18 cellular contexts compared by ENCODE assay signal in the genomic region with DNA sequence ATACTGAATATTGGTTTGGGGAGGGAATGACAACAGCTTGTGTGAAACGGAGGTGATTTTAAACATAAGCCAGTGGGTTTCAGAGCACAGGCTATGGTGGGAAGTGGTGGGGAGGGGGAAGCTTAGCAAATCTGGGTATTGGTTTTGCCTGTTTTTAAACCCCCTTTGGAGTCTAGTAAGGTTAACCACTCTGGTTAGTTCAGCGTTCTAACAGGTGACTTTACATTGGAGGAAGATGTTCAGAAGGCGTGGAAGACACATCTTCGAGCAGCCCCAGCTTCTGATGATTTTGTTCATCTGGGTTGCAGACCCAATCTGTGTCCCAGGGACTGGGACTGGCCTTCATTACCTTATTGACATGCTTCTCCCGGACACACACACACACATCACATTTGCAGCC.
DNase-seq lines count a peak whose midpoint lies in the region; ATAC-seq and TF ChIP-seq lines count a peak whose summit lies in the region.
"Had no signal": no experiment of that assay in that cellular context is flagged by ENCODE, and none has a peak within 500 bp of the region (broad histone marks: within the 10 kb centered on the region; RNA-seq: fewer than 3 reads in every experiment).

No MANE protein-coding gene starts in this region.

- no peaks in the 10 kb centered on the region for H3K9me3 Mint-ChIP-seq in CD4-positive, alpha-beta T cell
- H3K9me3 Mint-ChIP-seq in CD8-positive, alpha-beta T cell, result no peaks in the 10 kb centered on the region
- H3K9me3 Mint-ChIP-seq in activated CD8-positive, alpha-beta T cell treated with anti-CD3 and anti-CD28 coated beads for 36 hours, result peaks cover 2% of the 10 kb centered on the region

- H3K27me3 Mint-ChIP-seq in CD4-positive, alpha-beta T cell, result no peaks in the 10 kb centered on the region
- H3K27me3 Mint-ChIP-seq in CD8-positive, alpha-beta T cell (ENCODE audit: low read depth), result no peaks in the 10 kb centered on the region
- no peaks in the 10 kb centered on the region for H3K27me3 Mint-ChIP-seq in activated CD8-positive, alpha-beta T cell treated with anti-CD3 and anti-CD28 coated beads for 36 hours
- H3K27me3 Mint-ChIP-seq: IgD-negative memory B cell had no signal

- intact Hi-C loops in CD4-positive, alpha-beta T cell (cut with DNase I, micrococcal nuclease), result no loop called here
- intact Hi-C loops in CD8-positive, alpha-beta T cell (cut with DNase I, micrococcal nuclease), result no loop called here
- intact Hi-C loops in activated CD8-positive, alpha-beta T cell treated with anti-CD3 and anti-CD28 coated beads for 36 hours (cut with micrococcal nuclease), result no loop called here

- H3K4me3 Mint-ChIP-seq in CD4-positive, alpha-beta T cell, result no peak overlapping the region
- H3K4me3 Mint-ChIP-seq in CD8-positive, alpha-beta T cell, result peak overlapping the region; percentile 53
- no peak overlapping the region for H3K4me3 Mint-ChIP-seq in activated CD8-positive, alpha-beta T cell treated with anti-CD3 and anti-CD28 coated beads for 36 hours
- H3K4me3 Mint-ChIP-seq: IgD-negative memory B cell had no signal

- H3K36me3 ChIP-seq in CD8-positive, alpha-beta T cell (ENCODE audit: insufficient read depth, low read length), result peaks cover 4% of the 10 kb centered on the region
- H3K36me3 ChIP-seq: HAP-1 had no signal

- H3K27me3 ChIP-seq in CD4-positive, alpha-beta T cell (ENCODE audit: control insufficient read depth, insufficient read depth, low read length), result no peaks in the 10 kb centered on the region
- H3K27me3 ChIP-seq in CD8-positive, alpha-beta T cell (ENCODE audit: insufficient read depth, low read length), result no peaks in the 10 kb centered on the region
- H3K27me3 ChIP-seq: SJCRH30 had no signal

- peaks cover 62% of the 10 kb centered on the region for H3K36me3 Mint-ChIP-seq in CD4-positive, alpha-beta T cell (ENCODE audit: low read depth)
- H3K36me3 Mint-ChIP-seq in CD8-positive, alpha-beta T cell, result peaks cover 23% of the 10 kb centered on the region
- peaks cover 51% of the 10 kb centered on the region for H3K36me3 Mint-ChIP-seq in activated CD8-positive, alpha-beta T cell treated with anti-CD3 and anti-CD28 coated beads for 36 hours (ENCODE audit: low read depth)

- H3K4me3 ChIP-seq in CD8-positive, alpha-beta T cell (ENCODE audit: low read depth, low read length), result no peak overlapping the region
- H3K4me3 ChIP-seq: HAP-1, PC-9, SJCRH30 had no signal

- H3K9me3 ChIP-seq in CD4-positive, alpha-beta T cell (ENCODE audit: control insufficient read depth, low read length), result no peaks in the 10 kb centered on the region
- H3K9me3 ChIP-seq in CD8-positive, alpha-beta T cell (ENCODE audit: low read length), result no peaks in the 10 kb centered on the region
- H3K9me3 ChIP-seq: HAP-1, SJCRH30 had no signal

- no peak for ATAC-seq in CD4-positive, alpha-beta T cell (ENCODE audit: poor library complexity)
- peak; percentile 28 for ATAC-seq in CD8-positive, alpha-beta T cell
- ATAC-seq in activated CD8-positive, alpha-beta T cell treated with anti-CD3 and anti-CD28 coated beads for 36 hours, result no peak
- ATAC-seq in GM21526 (IDR thresholded peaks at IDR 0.05; ENCODE audit: low FRiP score, unreplicated experiment) (no peak), HG03196 (IDR thresholded peaks at IDR 0.05; ENCODE audit: unreplicated experiment) (no peak)

- no peak for DNase-seq in CD4-positive, alpha-beta T cell
- peak in 1 of 7 experiments; percentile 35 for DNase-seq in CD8-positive, alpha-beta T cell
- DNase-seq in activated CD8-positive, alpha-beta T cell treated with anti-CD3 and anti-CD28 coated beads for 36 hours, result no peak
- peak; percentile 33 for DNase-seq in islet precursor cell
- DNase-seq in LoVo (ENCODE audit: low spot score), result no peak
- DNase-seq: ACHN, AML-193, DMS53, NCI-H1436 treated with DMSO at 0.1 percent for 48 hours, NCI-H2029 treated with DMSO at 0.1 percent for 48 hours, NCI-H510A treated with DMSO at 0.1 percent for 48 hours, NCI-H82, PC-9, SJCRH30 had no signal

- peaks cover 71% of the 10 kb centered on the region for H3K4me1 Mint-ChIP-seq in CD4-positive, alpha-beta T cell (ENCODE audit: low read depth)
- peaks cover 72% of the 10 kb centered on the region for H3K4me1 Mint-ChIP-seq in CD8-positive, alpha-beta T cell (ENCODE audit: low read depth)
- peaks cover 78% of the 10 kb centered on the region for H3K4me1 Mint-ChIP-seq in activated CD8-positive, alpha-beta T cell treated with anti-CD3 and anti-CD28 coated beads for 36 hours (ENCODE audit: low read depth)

- no peak for TF ChIP-seq CTCF in CD4-positive, alpha-beta T cell (IDR thresholded peaks at IDR 0.05)
- no peak for TF ChIP-seq CTCF in CD8-positive, alpha-beta T cell (IDR thresholded peaks at IDR 0.05)
- TF ChIP-seq CTCF in activated CD8-positive, alpha-beta T cell treated with anti-CD3 and anti-CD28 coated beads for 36 hours (IDR thresholded peaks at IDR 0.05), result no peak

- H3K27ac Mint-ChIP-seq in CD4-positive, alpha-beta T cell, result peak overlapping the region; percentile 84
- H3K27ac Mint-ChIP-seq in CD8-positive, alpha-beta T cell, result peak overlapping the region; percentile 89
- H3K27ac Mint-ChIP-seq in activated CD8-positive, alpha-beta T cell treated with anti-CD3 and anti-CD28 coated beads for 36 hours, result peak overlapping the region; percentile 71
- H3K27ac Mint-ChIP-seq: IgD-negative memory B cell had no signal

- CTCF ChIA-PET in CD4-positive, alpha-beta T cell (lab: Charles Lee), result interaction anchor here (1.0 to 1.1 kb wide), 2 partner anchors 11 to 31 kb away, joined by 4 to 5 read pairs; no protein-coding TSS in a partner anchor
- CTCF ChIA-PET in CD8-positive, alpha-beta T cell (lab: Charles Lee), result interaction anchor here (1.4 kb wide), 1 partner anchor 9 kb away, joined by 3 read pairs; no protein-coding TSS in a partner anchor
- CTCF ChIA-PET in activated CD8-positive, alpha-beta T cell treated with anti-CD3 and anti-CD28 coated beads for 36 hours (lab: Charles Lee), result interaction anchor here (0.7 to 1.8 kb wide), 7 partner anchors 9 to 198 kb away, joined by 3 to 5 read pairs (median 4); no protein-coding TSS in a partner anchor

- H3K4me1 ChIP-seq in CD8-positive, alpha-beta T cell (ENCODE audit: insufficient read depth, low read length), result peaks cover 50% of the 10 kb centered on the region
- H3K4me1 ChIP-seq: SJCRH30 had no signal

- POLR2A ChIA-PET in CD4-positive, alpha-beta T cell (lab: Charles Lee), result interaction anchor here (0.9 to 2.1 kb wide), 3 partner anchors 11 to 191 kb away, joined by 3 to 8 read pairs (median 5); no protein-coding TSS in a partner anchor
- POLR2A ChIA-PET in CD8-positive, alpha-beta T cell (lab: Charles Lee), result interaction anchor here (0.7 to 2.2 kb wide), 6 partner anchors 11 to 89 kb away, joined by 3 to 7 read pairs (median 4); no protein-coding TSS in a partner anchor
- POLR2A ChIA-PET in activated CD8-positive, alpha-beta T cell treated with anti-CD3 and anti-CD28 coated beads for 36 hours (lab: Charles Lee), result interaction anchor here (1.0 to 1.1 kb wide), 3 partner anchors 15 to 91 kb away, joined by 3 to 4 read pairs (median 3); no protein-coding TSS in a partner anchor

- H3K27ac ChIP-seq in CD4-positive, alpha-beta T cell (ENCODE audit: low read depth, low read length), result no peak overlapping the region
- H3K27ac ChIP-seq in CD8-positive, alpha-beta T cell (ENCODE audit: low read depth, low read length), result no peak overlapping the region
- H3K27ac ChIP-seq: PC-9, SJCRH30 had no signal
